Comparison of ENCODE assay signal across 17 cellular contexts in the genomic region with DNA sequence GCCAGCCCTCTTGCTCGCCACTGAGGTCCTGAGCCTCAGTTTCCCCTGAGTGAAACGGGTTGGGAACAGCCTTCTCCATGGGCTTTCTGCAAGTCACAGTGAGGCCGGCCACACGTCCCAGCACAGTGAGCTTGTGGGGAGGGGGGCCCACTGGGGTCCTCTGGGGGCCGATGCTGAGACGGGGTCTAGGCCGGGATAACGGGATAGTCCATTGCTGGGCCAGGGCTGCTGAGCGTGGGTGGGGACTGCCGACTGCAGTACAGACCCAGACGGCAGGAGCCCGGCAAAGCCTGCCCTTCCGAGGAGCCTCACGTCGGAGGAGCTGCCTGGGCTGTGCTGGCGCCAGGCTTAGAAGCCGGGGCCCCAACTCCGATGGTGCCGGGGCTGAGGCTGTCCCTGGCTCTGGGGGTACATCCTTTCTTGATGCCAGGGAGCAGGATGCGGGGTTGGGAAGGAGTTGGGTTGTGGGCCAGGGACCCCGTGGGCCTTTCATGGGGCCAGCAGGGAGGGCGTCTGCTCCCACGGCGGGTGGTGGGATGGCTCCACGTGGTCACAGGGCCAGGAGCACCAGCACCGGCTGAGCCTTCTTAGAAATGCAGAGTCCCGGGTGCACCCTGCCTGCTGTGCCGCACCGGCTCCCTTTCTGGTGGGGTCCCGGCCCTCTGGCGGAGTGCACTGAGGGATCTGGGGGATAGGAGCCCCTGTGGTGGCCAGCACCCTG. TPM values are rescaled to one million over a fixed set of nuclear protein-coding genes. Genes with fewer than 3 reads are reported as not detected.
A peak's percentile ranks its signal among the peaks of the same experiment; 100 is the strongest.
DNase-seq lines count a peak whose midpoint lies in the region; ATAC-seq lines count a peak whose summit lies in the region.
"Had no signal": no experiment of that assay in that cellular context is flagged by ENCODE, and none has a peak within 500 bp of the region (broad histone marks: within the 10 kb centered on the region; RNA-seq: fewer than 3 reads in every experiment).

No MANE protein-coding gene starts in this region.

- no peak overlapping the region for H2AFZ ChIP-seq in neuronal stem cell (ENCODE audit: low read length)

- peak overlapping the region in 10 of 11 experiments; percentile 22 to 78 (median 54); a peak in 17 of 22 replicates for H3K9ac ChIP-seq in BLaER1 treated with 17β-estradiol and CSF1 and Interleukin-3, amounts not matched to agents 10 nM and 100 nM
- H3K9ac ChIP-seq in neuronal stem cell (ENCODE audit: low read depth, low read length, poor library complexity) = peak overlapping the region; percentile 21

- peak overlapping the region in 10 of 11 experiments; percentile 38 to 90 (median 71); a peak in 19 of 22 replicates for H3K27ac ChIP-seq in BLaER1 treated with 17β-estradiol and CSF1 and Interleukin-3, amounts not matched to agents 10 nM and 100 nM
- no peak overlapping the region for H3K27ac ChIP-seq in neuronal stem cell (replicated peaks; ENCODE audit: low read length)
- H3K27ac ChIP-seq: Peyer's patch had no signal

- peak overlapping the region in 2 of 10 experiments; percentile 24; a peak in 2 of 20 replicates for H3K4me3 ChIP-seq in BLaER1 treated with 17β-estradiol and CSF1 and Interleukin-3, amounts not matched to agents 10 nM and 100 nM
- no peak overlapping the region for H3K4me3 ChIP-seq in neuronal stem cell (ENCODE audit: low read length in 2 of 2)
- H3K4me3 ChIP-seq: Peyer's patch had no signal

- intact Hi-C loops in left cardiac atrium (cut with DNase I) = no loop called here
- intact Hi-C loops in cardiac septum (cut with DNase I) = no loop called here

- no peaks in the 10 kb centered on the region for H3K36me3 ChIP-seq in BLaER1 treated with 17β-estradiol and CSF1 and Interleukin-3, amounts not matched to agents 10 nM and 100 nM
- H3K36me3 ChIP-seq in neuronal stem cell (replicated peaks in 1 of 2; ENCODE audit: control insufficient read depth in 2 of 2, insufficient read depth in 2 of 2, low read length in 2 of 2) = no peaks in the 10 kb centered on the region
- H3K36me3 ChIP-seq: Peyer's patch had no signal

- peak; percentile 20 for DNase-seq in left cardiac atrium
- no peak for DNase-seq in cardiac septum (ENCODE audit: low spot score)
- DNase-seq in effector CD4-positive, alpha-beta T cell = peak; percentile 0
- no peak for DNase-seq in neuronal stem cell (ENCODE audit: low spot score)
- DNase-seq in activated effector memory CD4-positive, alpha-beta T cell treated with anti-CD3 and anti-CD28 coated beads, Interleukin-2, amount 50 U/mL, for 16 hours = no peak
- DNase-seq in NCI-H2029 (lab: John Stamatoyannopoulos, UW) = no peak
- no peak for DNase-seq in SW480 (ENCODE audit: low spot score)
- DNase-seq: AML-193, EL, Karpas-422, NCI-H1694, NCI-H2081 treated with DMSO at 0.1 percent for 48 hours, NCI-H2171 treated with DMSO at 0.1 percent for 48 hours, NCI-H524 treated with DMSO at 0.1 percent for 48 hours, NCI-H82, Peyer's patch had no signal

- peaks cover 38 to 73% (median 70%) of the 10 kb centered on the region in 10 experiments for H3K4me1 ChIP-seq in BLaER1 treated with 17β-estradiol and CSF1 and Interleukin-3, amounts not matched to agents 10 nM and 100 nM
- no peaks in the 10 kb centered on the region for H3K4me1 ChIP-seq in neuronal stem cell (ENCODE audit: control insufficient read depth in 2 of 2, insufficient read depth in 1 of 2, low read depth in 1 of 2, low read length in 2 of 2)
- H3K4me1 ChIP-seq: Peyer's patch had no signal

- H3K27me3 ChIP-seq in BLaER1 treated with 17β-estradiol and CSF1 and Interleukin-3, amounts not matched to agents 10 nM and 100 nM = peaks cover 15 to 56% (median 34%) of the 10 kb centered on the region in 11 experiments; a peak in 20 of 22 replicates
- peaks cover 0 to 41% (median 0%) of the 10 kb centered on the region in 3 experiments for H3K27me3 ChIP-seq in neuronal stem cell (ENCODE audit: control insufficient read depth in 3 of 3, insufficient read depth in 3 of 3, low read depth in 1 of 3, low read length in 3 of 3)
- H3K27me3 ChIP-seq: Peyer's patch had no signal

- H2BK5ac ChIP-seq in neuronal stem cell (ENCODE audit: low read length) = no peak overlapping the region

- no peak overlapping the region for H3K14ac ChIP-seq in neuronal stem cell (ENCODE audit: low read length)

- peak overlapping the region; percentile 80 to 91 (median 84) for H3K4me2 ChIP-seq in BLaER1 treated with 17β-estradiol and CSF1 and Interleukin-3, amounts not matched to agents 10 nM and 100 nM
- H3K4me2 ChIP-seq in neuronal stem cell (ENCODE audit: insufficient read depth, low read length, poor library complexity, severe bottlenecking) = no peak overlapping the region

- no peaks in the 10 kb centered on the region for H3K9me3 ChIP-seq in BLaER1 treated with 17β-estradiol and CSF1 and Interleukin-3, amounts not matched to agents 10 nM and 100 nM (replicated peaks in 1 of 11)
- no peaks in the 10 kb centered on the region for H3K9me3 ChIP-seq in neuronal stem cell (replicated peaks in 1 of 2; ENCODE audit: control insufficient read depth in 2 of 2, insufficient read depth in 1 of 2, low read depth in 1 of 2, low read length in 2 of 2)
- H3K9me3 ChIP-seq: Peyer's patch had no signal

- H4K8ac ChIP-seq in neuronal stem cell (ENCODE audit: low read depth, low read length) = no peak overlapping the region

- peak overlapping the region; percentile 17 for H3K18ac ChIP-seq in neuronal stem cell (ENCODE audit: low read length)

- H3K4ac ChIP-seq in neuronal stem cell (ENCODE audit: low read length) = no peak overlapping the region

- no peak for ATAC-seq in left cardiac atrium

- no peak overlapping the region for H2BK120ac ChIP-seq in neuronal stem cell (ENCODE audit: low read depth, low read length)

- no CpG with 5 or more reads among the region's 31 CpGs for WGBS in neuronal stem cell (ENCODE audit: extremely low coverage in 2 of 2, insufficient read length in 2 of 2, insufficient replicate concordance in 1 of 2), 2 donors

- peak overlapping the region; percentile 81 for H2AK5ac ChIP-seq in neuronal stem cell (ENCODE audit: low read depth, low read length)

- peak overlapping the region; percentile 17 for H2BK15ac ChIP-seq in neuronal stem cell (ENCODE audit: low read length)

- H3K23ac ChIP-seq in neuronal stem cell (ENCODE audit: low read depth, low read length, poor library complexity) = no peak overlapping the region

- no peak overlapping the region for H2BK12ac ChIP-seq in neuronal stem cell (ENCODE audit: low read length)

- H3K79me1 ChIP-seq in neuronal stem cell (ENCODE audit: low read depth, low read length) = peaks cover 3% of the 10 kb centered on the region

- H4K91ac ChIP-seq in neuronal stem cell (ENCODE audit: low read depth, low read length, poor library complexity) = no peak overlapping the region

- H4K20me1 ChIP-seq in BLaER1 treated with 17β-estradiol and CSF1 and Interleukin-3, amounts not matched to agents 10 nM and 100 nM = peaks cover 0 to 20% (median 0%) of the 10 kb centered on the region in 11 experiments; a peak in 4 of 22 replicates

RNA-seq across cellular contexts. Expression of gene NOC4L, which starts 24.2 kb away (rescaled TPM):
- total RNA-seq in left cardiac atrium (10 to 100 TPM in 1 of 2 donors, 1 to 10 TPM in 1; 8.4 to 10.9 TPM), cardiac septum (8.6 TPM)
- 24.2 TPM for polyA plus RNA-seq in neuronal stem cell (2013, experiment 1 of 2)
- 24.1 TPM for polyA plus RNA-seq in neuronal stem cell (2013, experiment 2 of 2)

RNA-seq across cellular contexts. Expression of gene DDX51, which starts 24.4 kb away (rescaled TPM):
- total RNA-seq in left cardiac atrium (10 to 100 TPM in 1 of 2 donors, 1 to 10 TPM in 1; 8.7 to 11.3 TPM), cardiac septum (9.6 TPM)
- 8.5 TPM for polyA plus RNA-seq in neuronal stem cell (2013, experiment 1 of 2)
- polyA plus RNA-seq in neuronal stem cell (2013, experiment 2 of 2) = 8.6 TPM

Comparison
In these comparisons a context has a peak if more than half of its experiments do, and no peak if none do; other contexts are left out.
1. DNase-seq: peak in left cardiac atrium (single experiment) and effector CD4-positive, alpha-beta T cell (single experiment); none in cardiac septum (single experiment), neuronal stem cell (single experiment), activated effector memory CD4-positive, alpha-beta T cell treated with anti-CD3 and anti-CD28 coated beads, Interleukin-2, amount 50 U/mL, for 16 hours (single experiment), NCI-H2029 (single experiment) and SW480 (single experiment).